Comparison of ENCODE assay signal across 11 cellular contexts in genomic region chr10:61986788-61987187, GRCh38.
A peak's percentile ranks its signal among the peaks of the same experiment; 100 is the strongest.
DNase-seq lines count a peak whose midpoint lies in the region; ATAC-seq and TF ChIP-seq lines count a peak whose summit lies in the region.
"Had no signal": no experiment of that assay in that cellular context is flagged by ENCODE, and none has a peak within 500 bp of the region (broad histone marks: within the 10 kb centered on the region; RNA-seq: fewer than 3 reads in every experiment).

No MANE protein-coding gene starts in this region.

- CTCF ChIA-PET in activated naive CD4-positive, alpha-beta T cell treated with anti-CD3 and anti-CD28 coated beads for 36 hours (lab: Charles Lee), result interaction anchor here (0.6 to 2.1 kb wide), 7 partner anchors 46 to 258 kb away, joined by 3 to 9 read pairs (median 3); no protein-coding TSS in a partner anchor
- CTCF ChIA-PET in activated CD8-positive, alpha-beta T cell treated with anti-CD3 and anti-CD28 coated beads for 36 hours (lab: Charles Lee), result interaction anchor here (2.0 kb wide), 1 partner anchor 80 kb away, joined by 8 read pairs; no protein-coding TSS in a partner anchor

- H3K27ac ChIP-seq in iPS-20b (ENCODE audit: low read length), result peak overlapping the region; percentile 43

- no peaks in the 10 kb centered on the region for H3K9me3 ChIP-seq in iPS-20b (ENCODE audit: insufficient read depth, low read depth, low read length)

- TF ChIP-seq CTCF in activated CD8-positive, alpha-beta T cell treated with anti-CD3 and anti-CD28 coated beads for 36 hours (IDR thresholded peaks at IDR 0.05), result no peak
- TF ChIP-seq CTCF in type B pancreatic cell (conservative IDR thresholded peaks at IDR 0.05), result no peak

- no peaks in the 10 kb centered on the region for H3K36me3 ChIP-seq in iPS-20b (ENCODE audit: insufficient read depth, low read depth, low read length)

- peaks cover 92% of the 10 kb centered on the region for H3K4me1 Mint-ChIP-seq in activated naive CD4-positive, alpha-beta T cell treated with anti-CD3 and anti-CD28 coated beads for 36 hours (ENCODE audit: low read depth)
- peaks cover 73% of the 10 kb centered on the region for H3K4me1 Mint-ChIP-seq in activated CD8-positive, alpha-beta T cell treated with anti-CD3 and anti-CD28 coated beads for 36 hours (ENCODE audit: low read depth)
- peaks cover 26% of the 10 kb centered on the region for H3K4me1 Mint-ChIP-seq in type B pancreatic cell (ENCODE audit: unreplicated experiment)

- H3K4me3 ChIP-seq in iPS-20b (ENCODE audit: low read length), result peak overlapping the region; percentile 41; the same call in 1 of the 2 replicates

- no peak for DNase-seq in activated naive CD4-positive, alpha-beta T cell treated with anti-CD3 and anti-CD28 coated beads for 36 hours
- no peak for DNase-seq in activated naive CD4-positive, alpha-beta T cell treated with anti-CD3 and anti-CD28 coated beads, Interleukin-2, amount 50 U/mL, for 16 hours
- no peak for DNase-seq in activated CD8-positive, alpha-beta T cell treated with anti-CD3 and anti-CD28 coated beads for 36 hours
- DNase-seq in type B pancreatic cell (ENCODE audit: extremely low spot score, unreplicated experiment), result no peak
- DNase-seq in nucleus accumbens (lab: John Stamatoyannopoulos, UW), result no peak
- no peak for DNase-seq in NCI-H69 (lab: John Stamatoyannopoulos, UW)
- DNase-seq: activated CD8-positive, alpha-beta memory T cell treated with anti-CD3 and anti-CD28 coated beads, Interleukin-2, amount 50 U/mL, for 4 hours; GF-D8; NCI-H2081 treated with DMSO at 0.1 percent for 48 hours had no signal

- peak overlapping the region; percentile 96 for H3K27ac Mint-ChIP-seq in activated naive CD4-positive, alpha-beta T cell treated with anti-CD3 and anti-CD28 coated beads for 36 hours
- peak overlapping the region; percentile 99 for H3K27ac Mint-ChIP-seq in activated CD8-positive, alpha-beta T cell treated with anti-CD3 and anti-CD28 coated beads for 36 hours
- H3K27ac Mint-ChIP-seq in type B pancreatic cell, result peak overlapping the region; percentile 17

- H3K27me3 ChIP-seq in iPS-20b (ENCODE audit: insufficient read depth, low read length), result no peaks in the 10 kb centered on the region

- intact Hi-C loops in activated naive CD4-positive, alpha-beta T cell treated with anti-CD3 and anti-CD28 coated beads for 36 hours (cut with micrococcal nuclease), result no loop called here
- intact Hi-C loops in activated CD8-positive, alpha-beta T cell treated with anti-CD3 and anti-CD28 coated beads for 36 hours (cut with micrococcal nuclease), result no loop called here

- peak overlapping the region; percentile 11 for H3K4me3 Mint-ChIP-seq in activated naive CD4-positive, alpha-beta T cell treated with anti-CD3 and anti-CD28 coated beads for 36 hours
- H3K4me3 Mint-ChIP-seq in activated CD8-positive, alpha-beta T cell treated with anti-CD3 and anti-CD28 coated beads for 36 hours, result no peak overlapping the region
- H3K4me3 Mint-ChIP-seq in type B pancreatic cell, result no peak overlapping the region

- H3K36me3 Mint-ChIP-seq in activated naive CD4-positive, alpha-beta T cell treated with anti-CD3 and anti-CD28 coated beads for 36 hours (ENCODE audit: low read depth), result peaks cover 61% of the 10 kb centered on the region
- H3K36me3 Mint-ChIP-seq in activated CD8-positive, alpha-beta T cell treated with anti-CD3 and anti-CD28 coated beads for 36 hours (ENCODE audit: low read depth), result peaks cover 60% of the 10 kb centered on the region
- peaks cover 29% of the 10 kb centered on the region for H3K36me3 Mint-ChIP-seq in type B pancreatic cell

- peaks cover 26% of the 10 kb centered on the region for H3K4me1 ChIP-seq in iPS-20b (ENCODE audit: insufficient read depth, low read length)

- peak overlapping the region; percentile 22; the same call in 1 of the 2 replicates for H3K9ac ChIP-seq in iPS-20b (ENCODE audit: low read depth, low read length)

- H3K9me3 Mint-ChIP-seq in activated naive CD4-positive, alpha-beta T cell treated with anti-CD3 and anti-CD28 coated beads for 36 hours, result no peaks in the 10 kb centered on the region
- peaks cover 4% of the 10 kb centered on the region for H3K9me3 Mint-ChIP-seq in activated CD8-positive, alpha-beta T cell treated with anti-CD3 and anti-CD28 coated beads for 36 hours
- no peaks in the 10 kb centered on the region for H3K9me3 Mint-ChIP-seq in type B pancreatic cell

- no peak for ATAC-seq in activated CD8-positive, alpha-beta T cell treated with anti-CD3 and anti-CD28 coated beads for 36 hours
- ATAC-seq in HG02759 (IDR thresholded peaks at IDR 0.05; ENCODE audit: unreplicated experiment), result no peak

- POLR2A ChIA-PET in activated CD8-positive, alpha-beta T cell treated with anti-CD3 and anti-CD28 coated beads for 36 hours (lab: Charles Lee), result interaction anchor here (0.9 to 2.8 kb wide), 6 partner anchors 20 to 89 kb away, joined by 3 to 13 read pairs (median 8); no protein-coding TSS in a partner anchor

- no peaks in the 10 kb centered on the region for H3K27me3 Mint-ChIP-seq in activated naive CD4-positive, alpha-beta T cell treated with anti-CD3 and anti-CD28 coated beads for 36 hours (ENCODE audit: low read depth)
- no peaks in the 10 kb centered on the region for H3K27me3 Mint-ChIP-seq in activated CD8-positive, alpha-beta T cell treated with anti-CD3 and anti-CD28 coated beads for 36 hours
- H3K27me3 Mint-ChIP-seq in type B pancreatic cell, result no peaks in the 10 kb centered on the region

Comparison
In these comparisons a context has a peak if more than half of its experiments do, and no peak if none do; other contexts are left out.
1. H3K27ac Mint-ChIP-seq: peak in every context shown above with its lines; median percentile 99 in activated CD8-positive, alpha-beta T cell treated with anti-CD3 and anti-CD28 coated beads for 36 hours; 96 in activated naive CD4-positive, alpha-beta T cell treated with anti-CD3 and anti-CD28 coated beads for 36 hours; 17 in type B pancreatic cell.